In the genomic region with DNA sequence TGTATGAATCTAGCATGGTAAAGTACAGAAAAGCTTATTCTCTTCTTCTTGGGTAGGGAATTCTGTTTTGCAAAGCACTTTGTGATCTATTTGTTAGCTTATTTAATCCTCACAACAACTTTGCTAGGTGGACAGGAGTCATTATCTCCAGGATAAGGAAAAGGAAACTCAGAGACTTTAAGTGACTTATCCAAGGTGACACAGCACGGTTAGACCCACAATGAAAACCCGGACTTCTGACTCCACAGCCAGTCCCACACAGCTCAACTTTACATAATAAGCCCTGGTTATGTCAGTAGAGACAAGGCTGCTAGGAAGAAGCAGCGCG, we compare ENCODE assay signal across 2 cellular contexts.
TF ChIP-seq lines count a peak whose summit lies in the region.

No MANE protein-coding gene starts in this region.

TF ChIP-seq in SK-N-SH, 30 proteins besides CTCF, POLR2A, EP300 and RAD21 (continued from another document):
- TF ChIP-seq RXRA (IDR thresholded peaks at IDR 0.05; ENCODE audit: borderline replicate concordance, low read depth) (no peak), YY1 (IDR thresholded peaks at IDR 0.05; ENCODE audit: low read depth) (no peak)

TF ChIP-seq in SK-N-SH treated with all-trans-retinoic acid at 6 μM for 48 hours, 23 proteins besides CTCF, POLR2A, EP300 and RAD21 (continued from another document):
- TF ChIP-seq, protein P1, sequence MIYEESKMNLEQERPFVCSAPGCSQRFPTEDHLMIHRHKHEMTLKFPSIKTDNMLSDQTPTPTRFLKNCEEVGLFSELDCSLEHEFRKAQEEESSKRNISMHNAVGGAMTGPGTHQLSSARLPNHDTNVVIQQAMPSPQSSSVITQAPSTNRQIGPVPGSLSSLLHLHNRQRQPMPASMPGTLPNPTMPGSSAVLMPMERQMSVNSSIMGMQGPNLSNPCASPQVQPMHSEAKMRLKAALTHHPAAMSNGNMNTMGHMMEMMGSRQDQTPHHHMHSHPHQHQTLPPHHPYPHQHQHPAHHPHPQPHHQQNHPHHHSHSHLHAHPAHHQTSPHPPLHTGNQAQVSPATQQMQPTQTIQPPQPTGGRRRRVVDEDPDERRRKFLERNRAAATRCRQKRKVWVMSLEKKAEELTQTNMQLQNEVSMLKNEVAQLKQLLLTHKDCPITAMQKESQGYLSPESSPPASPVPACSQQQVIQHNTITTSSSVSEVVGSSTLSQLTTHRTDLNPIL (CRISPR knock-in tag; IDR thresholded peaks at IDR 0.05; ENCODE audit: low read depth) = no peak
- TF ChIP-seq ZFP3 (CRISPR knock-in tag; IDR thresholded peaks at IDR 0.05) (no peak), TOX (CRISPR knock-in tag; IDR thresholded peaks at IDR 0.05; ENCODE audit: borderline replicate concordance) (no peak), ZC3H10 (CRISPR knock-in tag; IDR thresholded peaks at IDR 0.05) (no peak), ZFP30 (CRISPR knock-in tag; IDR thresholded peaks at IDR 0.05) (no peak)
